In genomic region chr5:133321286-133321832, GRCh38 we compare ENCODE assay signal across 22 cellular contexts.
DNase-seq lines count a peak whose midpoint lies in the region; ATAC-seq and TF ChIP-seq lines count a peak whose summit lies in the region.
"Had no signal": no experiment of that assay in that cellular context is flagged by ENCODE, and none has a peak within 500 bp of the region (broad histone marks: within the 10 kb centered on the region; RNA-seq: fewer than 3 reads in every experiment).

No MANE protein-coding gene starts in this region.

- no TSS peak for BruUV-seq in OCI-LY7 (replicated peaks; lab: Mats Ljungman, UMichigan)

- H3K36me3 ChIP-seq in OCI-LY7 (ENCODE audit: insufficient read depth, low read length), result no peaks in the 10 kb centered on the region
- H3K36me3 ChIP-seq: BLaER1 had no signal

- H3K79me2 ChIP-seq in OCI-LY7 (ENCODE audit: insufficient read depth, low read depth, low read length), result no peaks in the 10 kb centered on the region

- peak; percentile 13 for ATAC-seq in HG03558 (IDR thresholded peaks at IDR 0.05; ENCODE audit: extremely low read depth, unreplicated experiment)
- ATAC-seq in activated naive CD8-positive, alpha-beta T cell treated with anti-CD3 and anti-CD28 coated beads, Interleukin-2, amount 50 U/mL, for 24 hours, result no peak
- ATAC-seq: A549, GM23338, HCT116 had no signal

- no peaks in the 10 kb centered on the region for H3K9me3 Mint-ChIP-seq in activated T-cell treated with anti-CD3 and anti-CD28 coated beads, Interleukin-2, amount 50 U/mL, for 24 hours
- no peaks in the 10 kb centered on the region for H3K9me3 Mint-ChIP-seq in activated naive CD8-positive, alpha-beta T cell treated with anti-CD3 and anti-CD28 coated beads, Interleukin-2, amount 50 U/mL, for 24 hours
- no peaks in the 10 kb centered on the region for H3K9me3 Mint-ChIP-seq in progenitor cell of endocrine pancreas (ENCODE audit: low read depth)
- no peaks in the 10 kb centered on the region for H3K9me3 Mint-ChIP-seq in osteocyte (ENCODE audit: unreplicated experiment)
- H3K9me3 Mint-ChIP-seq: CD4-positive, alpha-beta memory T cell; GM23338 had no signal

- H3K4me1 Mint-ChIP-seq in activated T-cell treated with anti-CD3 and anti-CD28 coated beads, Interleukin-2, amount 50 U/mL, for 24 hours (ENCODE audit: low read depth), result peaks cover 14% of the 10 kb centered on the region
- H3K4me1 Mint-ChIP-seq in activated naive CD8-positive, alpha-beta T cell treated with anti-CD3 and anti-CD28 coated beads, Interleukin-2, amount 50 U/mL, for 24 hours, result peaks cover 15% of the 10 kb centered on the region
- H3K4me1 Mint-ChIP-seq in progenitor cell of endocrine pancreas (ENCODE audit: low read depth) (peaks cover 10% of the 10 kb centered on the region), osteocyte (ENCODE audit: unreplicated experiment) (no peaks in the 10 kb centered on the region)

- H3K36me3 Mint-ChIP-seq in activated T-cell treated with anti-CD3 and anti-CD28 coated beads, Interleukin-2, amount 50 U/mL, for 24 hours (ENCODE audit: low read depth), result no peaks in the 10 kb centered on the region
- H3K36me3 Mint-ChIP-seq in activated naive CD8-positive, alpha-beta T cell treated with anti-CD3 and anti-CD28 coated beads, Interleukin-2, amount 50 U/mL, for 24 hours (ENCODE audit: low read depth), result no peaks in the 10 kb centered on the region
- H3K36me3 Mint-ChIP-seq in progenitor cell of endocrine pancreas (ENCODE audit: insufficient read depth) (no peaks in the 10 kb centered on the region), osteocyte (ENCODE audit: unreplicated experiment) (no peaks in the 10 kb centered on the region)
- H3K36me3 Mint-ChIP-seq: CD4-positive, alpha-beta memory T cell had no signal

- no peaks in the 10 kb centered on the region for H3K4me1 ChIP-seq in OCI-LY7 (ENCODE audit: insufficient read depth, low read length, poor library complexity, severe bottlenecking)
- H3K4me1 ChIP-seq: A549 had no signal

- peak overlapping the region; percentile 47 for H3K27ac Mint-ChIP-seq in activated T-cell treated with anti-CD3 and anti-CD28 coated beads, Interleukin-2, amount 50 U/mL, for 24 hours
- H3K27ac Mint-ChIP-seq in activated naive CD8-positive, alpha-beta T cell treated with anti-CD3 and anti-CD28 coated beads, Interleukin-2, amount 50 U/mL, for 24 hours, result peak overlapping the region; percentile 59
- H3K27ac Mint-ChIP-seq in progenitor cell of endocrine pancreas (peak overlapping the region; percentile 56), osteocyte (ENCODE audit: unreplicated experiment) (no peak overlapping the region)
- H3K27ac Mint-ChIP-seq: GM23338 had no signal

- H3K9me2 ChIP-seq in OCI-LY7 (ENCODE audit: insufficient read depth, low read length), result no peaks in the 10 kb centered on the region

- TF ChIP-seq CTCF in progenitor cell of endocrine pancreas (IDR thresholded peaks at IDR 0.05; ENCODE audit: unreplicated experiment), result no peak
- TF ChIP-seq CTCF in OCI-LY7 (conservative IDR thresholded peaks at IDR 0.05; ENCODE audit: low read length), result no peak
- no peak for TF ChIP-seq CTCF in osteocyte (IDR thresholded peaks at IDR 0.05)

- H4K20me1 ChIP-seq in OCI-LY7 (ENCODE audit: insufficient read depth, low read length), result no peaks in the 10 kb centered on the region
- H4K20me1 ChIP-seq: BLaER1 had no signal

- POLR2A ChIA-PET in OCI-LY7 (lab: Charles Lee), result no interaction called here

- CTCF ChIA-PET in OCI-LY7 (lab: Charles Lee; ENCODE audit: unreplicated experiment), result no interaction called here

- no peak overlapping the region for H2AFZ ChIP-seq in OCI-LY7 (ENCODE audit: low read length)
- H2AFZ ChIP-seq: GM23338 had no signal

- H3K27ac ChIP-seq in OCI-LY7 (ENCODE audit: low read depth, low read length, poor library complexity, severe bottlenecking), result no peak overlapping the region
- H3K27ac ChIP-seq: A549, BLaER1 had no signal

- DNase-seq in activated T-cell treated with anti-CD3 and anti-CD28 coated beads, Interleukin-2, amount 50 U/mL, for 24 hours, result no peak
- DNase-seq in activated T-cell treated with anti-CD3 and anti-CD28 coated beads for 4 hours (no peak), progenitor cell of endocrine pancreas (ENCODE audit: low spot score, unreplicated experiment) (no peak), OCI-LY7 (ENCODE audit: low spot score) (no peak), osteocyte (ENCODE audit: extremely low spot score, unreplicated experiment) (no peak), NOMO-1 (lab: John Stamatoyannopoulos, UW; ENCODE audit: unreplicated experiment in 2 of 2) (no peak)
- no peak for DNase-seq in activated naive CD8-positive, alpha-beta T cell treated with anti-CD3 and anti-CD28 coated beads, Interleukin-2, amount 50 U/mL, for 24 hours
- DNase-seq: DMS153; GDM1; NCI-H1105; NCI-H1694; NCI-H510A; NCI-H748 treated with DMSO at 0.1 percent for 48 hours; NK-92 treated with Interleukin-12 subunit alpha and Interleukin-12 subunit beta, amount 100 ng/mL, for 24 hours; RPMI8226; SHP77 treated with DMSO at 0.1 percent for 48 hours had no signal

- no peaks in the 10 kb centered on the region for H3K9me3 ChIP-seq in OCI-LY7 (ENCODE audit: low read length)
- H3K9me3 ChIP-seq: A549, BLaER1 had no signal

- no peak overlapping the region for H3K4me2 ChIP-seq in OCI-LY7 (ENCODE audit: low read length)
- H3K4me2 ChIP-seq: A549, BLaER1, GM23338 had no signal

- H3K4me3 Mint-ChIP-seq in activated T-cell treated with anti-CD3 and anti-CD28 coated beads, Interleukin-2, amount 50 U/mL, for 24 hours, result no peak overlapping the region
- no peak overlapping the region for H3K4me3 Mint-ChIP-seq in activated naive CD8-positive, alpha-beta T cell treated with anti-CD3 and anti-CD28 coated beads, Interleukin-2, amount 50 U/mL, for 24 hours
- H3K4me3 Mint-ChIP-seq in progenitor cell of endocrine pancreas (ENCODE audit: low read depth) (no peak overlapping the region), osteocyte (ENCODE audit: unreplicated experiment) (no peak overlapping the region)
- H3K4me3 Mint-ChIP-seq: GM23338 had no signal

- no peaks in the 10 kb centered on the region for H3K27me3 Mint-ChIP-seq in activated T-cell treated with anti-CD3 and anti-CD28 coated beads, Interleukin-2, amount 50 U/mL, for 24 hours
- peaks cover 5% of the 10 kb centered on the region for H3K27me3 Mint-ChIP-seq in activated naive CD8-positive, alpha-beta T cell treated with anti-CD3 and anti-CD28 coated beads, Interleukin-2, amount 50 U/mL, for 24 hours
- H3K27me3 Mint-ChIP-seq in progenitor cell of endocrine pancreas, result no peaks in the 10 kb centered on the region
- H3K27me3 Mint-ChIP-seq in osteocyte (ENCODE audit: unreplicated experiment), result peaks cover 11% of the 10 kb centered on the region

- intact Hi-C loops in OCI-LY7 (cut with micrococcal nuclease; ENCODE audit: unreplicated experiment), result no loop called here

- H3K4me3 ChIP-seq in OCI-LY7 (ENCODE audit: low read depth, low read length, poor library complexity, severe bottlenecking), result no peak overlapping the region
- H3K4me3 ChIP-seq: A549, BLaER1, GM23338 had no signal
